8 cellular contexts compared by ENCODE assay signal in genomic region chr16:84699712-84700517, GRCh38. TPM values are rescaled to one million over a fixed set of nuclear protein-coding genes. Genes with fewer than 3 reads are reported as not detected.
DNase-seq lines count a peak whose midpoint lies in the region; ATAC-seq lines count a peak whose summit lies in the region.

USP10 (plus strand) TSS chr16:84700000; CDS start chr16:84700091, 91 bp downstream.

- H3K27me3 ChIP-seq in ACC112 (ENCODE audit: insufficient read depth, low read length), result no peaks in the 10 kb centered on the region

- ATAC-seq in GM18858 (IDR thresholded peaks at IDR 0.05; ENCODE audit: unreplicated experiment), result peak; percentile 60
- peak; percentile 67 for ATAC-seq in HG03066 (IDR thresholded peaks at IDR 0.05; ENCODE audit: low read depth, unreplicated experiment)

- peaks cover 49% of the 10 kb centered on the region for H3K79me2 ChIP-seq in ACC112 (ENCODE audit: control insufficient read depth, insufficient read depth, low read length, unreplicated experiment)

- H2AFZ ChIP-seq in ACC112 (ENCODE audit: low read length, unreplicated experiment), result peak within 1 kb of the TSS; percentile 96

- H3K4me1 ChIP-seq in ACC112 (ENCODE audit: control insufficient read depth, insufficient read depth, low read length, unreplicated experiment), result peaks cover 22% of the 10 kb centered on the region

- DNase-seq in NCI-H226 (peak; percentile 66), cerebellum (ENCODE audit: low spot score) (peak; percentile 90), kidney glomerular epithelial cell (lab: John Stamatoyannopoulos, UW) (peak; percentile 78)
- DNase-seq in activated CD4-positive, CD25-positive, alpha-beta regulatory T cell treated with anti-CD3 and anti-CD28 coated beads, Interleukin-2, amount 50 U/mL, for 72 hours, result peak; percentile 88
- DNase-seq in stimulated activated CD4-positive, alpha-beta T cell treated with anti-CD3 and anti-CD28 coated beads, Interleukin-15, amount 100 ng/mL, for 48 hours (ENCODE audit: low read depth in 2 of 2), result peak; percentile 66 to 71

- H3K27ac ChIP-seq in ACC112 (ENCODE audit: low read depth, low read length), result peak within 1 kb of the TSS; percentile 47; the same call in 1 of the 2 replicates

- H3K36me3 ChIP-seq in ACC112 (ENCODE audit: insufficient read depth, low read length), result no peaks in the 10 kb centered on the region

- H3K4me3 ChIP-seq in ACC112 (ENCODE audit: low read depth, low read length), result peak within 1 kb of the TSS; percentile 90

RNA-seq across cellular contexts. Expression of gene USP10, which starts in this region (rescaled TPM):
- 67.2 TPM for total RNA-seq in cerebellum

Comparison
In these comparisons a context has a peak if more than half of its experiments do, and no peak if none do; other contexts are left out.
1. Peak in every context shown above with its lines: DNase-seq, ATAC-seq, H3K4me3 ChIP-seq and H3K27ac ChIP-seq.